ENCODE assay signal across 22 cellular contexts in genomic region chr14:105836160-105836559, GRCh38.
A peak's percentile ranks its signal among the peaks of the same experiment; 100 is the strongest.
DNase-seq lines count a peak whose midpoint lies in the region; ATAC-seq and TF ChIP-seq lines count a peak whose summit lies in the region.
"Had no signal": no experiment of that assay in that cellular context is flagged by ENCODE, and none has a peak within 500 bp of the region (broad histone marks: within the 10 kb centered on the region; RNA-seq: fewer than 3 reads in every experiment).

No MANE protein-coding gene starts in this region.

- H3K9me3 ChIP-seq in right atrium auricular region, result peaks cover 0 to 9% of the 10 kb centered on the region in 2 donors
- peaks cover 91% of the 10 kb centered on the region for H3K9me3 ChIP-seq in iPS-20b (ENCODE audit: insufficient read depth, low read depth, low read length)
- peaks cover 13% of the 10 kb centered on the region for H3K9me3 ChIP-seq in neural progenitor cell (ENCODE audit: low read depth)

- H3K4me3 Mint-ChIP-seq in neural progenitor cell, result no peak overlapping the region
- H3K4me3 Mint-ChIP-seq in T-cell, result no peak overlapping the region
- H3K4me3 Mint-ChIP-seq: CD4-positive, CD25-positive, alpha-beta regulatory T cell; HFFc6; IgD-negative memory B cell had no signal

- H3K27me3 ChIP-seq in right atrium auricular region (no peaks in the 10 kb centered on the region), iPS-20b (ENCODE audit: insufficient read depth, low read length) (no peaks in the 10 kb centered on the region), neural progenitor cell (no peaks in the 10 kb centered on the region)

- H2AFZ ChIP-seq in neural progenitor cell (replicated peaks), result no peak overlapping the region
- H2AFZ ChIP-seq: PC-9 had no signal

- H3K4me2 ChIP-seq in neural progenitor cell, result no peak overlapping the region
- H3K4me2 ChIP-seq: PC-9 had no signal

- no peak overlapping the region for H3K27ac ChIP-seq in right atrium auricular region
- H3K27ac ChIP-seq in iPS-20b (ENCODE audit: low read length), result no peak overlapping the region
- no peak overlapping the region for H3K27ac ChIP-seq in neural progenitor cell
- H3K27ac ChIP-seq: PC-9, RWPE1 had no signal

- H3K36me3 ChIP-seq in right atrium auricular region (no peaks in the 10 kb centered on the region), iPS-20b (ENCODE audit: insufficient read depth, low read depth, low read length) (no peaks in the 10 kb centered on the region), neural progenitor cell (peaks cover 5% of the 10 kb centered on the region)

- H3F3A ChIP-seq in neural progenitor cell (ENCODE audit: low read depth), result no peaks in the 10 kb centered on the region

- intact Hi-C loops in cardiac septum (cut with DNase I), result no loop called here

- H3K27ac Mint-ChIP-seq in neural progenitor cell (no peak overlapping the region), T-cell (no peak overlapping the region)
- H3K27ac Mint-ChIP-seq: CD4-positive, CD25-positive, alpha-beta regulatory T cell; HFFc6; IgD-negative memory B cell had no signal

- H3K27me3 Mint-ChIP-seq in neural progenitor cell (ENCODE audit: insufficient read depth, low read depth) (peaks cover 8% of the 10 kb centered on the region), T-cell (peaks cover 3 to 12% of the 10 kb centered on the region in 2 donors)
- H3K27me3 Mint-ChIP-seq: IgD-negative memory B cell had no signal

- TF ChIP-seq POLR2A in GM18951 (IDR thresholded peaks at IDR 0.05; ENCODE audit: extremely low read depth, insufficient read depth, insufficient read length), result peak; percentile 54

- POLR2A ChIA-PET in T-cell (lab: Charles Lee), result no interaction called here

- no peak for TF ChIP-seq CTCF in right atrium auricular region (IDR thresholded peaks at IDR 0.05)
- TF ChIP-seq CTCF in neural progenitor cell (IDR thresholded peaks at IDR 0.05), result no peak

- no peaks in the 10 kb centered on the region for H3K79me2 ChIP-seq in neural progenitor cell (ENCODE audit: low read depth)

- DNase-seq in right atrium auricular region (ENCODE audit: low spot score), result peak; percentile 49
- no peak for DNase-seq in cardiac septum (ENCODE audit: low spot score)
- DNase-seq in neural progenitor cell (ENCODE audit: low spot score), result no peak
- DNase-seq in T-cell, result no peak
- DNase-seq in retina, result no peak
- DNase-seq: CD4-positive, CD25-positive, alpha-beta regulatory T cell; DMS 273 treated with DMSO at 0.1 percent for 48 hours; DMS79 treated with DMSO at 0.1 percent for 48 hours; H7; HFFc6; NCI-H1105; NCI-H146; NCI-H2029 treated with DMSO at 0.1 percent for 48 hours; NCI-H226; NCI-H510A treated with DMSO at 0.1 percent for 48 hours; NCI-H748 treated with DMSO at 0.1 percent for 48 hours; PC-9 had no signal

- H4K20me1 ChIP-seq in neural progenitor cell (ENCODE audit: low read depth), result no peaks in the 10 kb centered on the region

- ATAC-seq in T-cell (replicated peaks in 1 of 4), result no peak
- ATAC-seq: SK-N-SH treated with all-trans-retinoic acid at 6 μM for 48 hours had no signal

- in situ Hi-C loops in GM18951 (cut with MboI; ENCODE audit: low sequenced_read_pairs, unreplicated experiment), result no loop called here

- peaks cover 43% of the 10 kb centered on the region for H3K9me3 Mint-ChIP-seq in neural progenitor cell
- H3K9me3 Mint-ChIP-seq in T-cell, result no peaks in the 10 kb centered on the region
- H3K9me3 Mint-ChIP-seq: CD4-positive, CD25-positive, alpha-beta regulatory T cell; IgD-negative memory B cell had no signal

- no peaks in the 10 kb centered on the region for H3K4me1 ChIP-seq in right atrium auricular region
- no peaks in the 10 kb centered on the region for H3K4me1 ChIP-seq in iPS-20b (ENCODE audit: insufficient read depth, low read length)
- H3K4me1 ChIP-seq in neural progenitor cell, result no peaks in the 10 kb centered on the region

- CTCF ChIA-PET in T-cell (lab: Charles Lee), result no interaction called here

- H3K36me3 Mint-ChIP-seq in neural progenitor cell, result no peaks in the 10 kb centered on the region
- H3K36me3 Mint-ChIP-seq in T-cell, result no peaks in the 10 kb centered on the region
- H3K36me3 Mint-ChIP-seq: CD4-positive, CD25-positive, alpha-beta regulatory T cell; IgD-negative memory B cell had no signal

- no peak overlapping the region for H3K9ac ChIP-seq in iPS-20b (ENCODE audit: low read depth, low read length)
- no peak overlapping the region for H3K9ac ChIP-seq in neural progenitor cell

- H3K4me1 Mint-ChIP-seq in neural progenitor cell (no peaks in the 10 kb centered on the region), T-cell (no peaks in the 10 kb centered on the region)
- H3K4me1 Mint-ChIP-seq: CD4-positive, CD25-positive, alpha-beta regulatory T cell had no signal

- H3K4me3 ChIP-seq in right atrium auricular region, result no peak overlapping the region
- H3K4me3 ChIP-seq in iPS-20b (ENCODE audit: low read length), result peak overlapping the region; percentile 4; the same call in 1 of the 2 replicates
- no peak overlapping the region for H3K4me3 ChIP-seq in neural progenitor cell
- H3K4me3 ChIP-seq: PC-9 had no signal
